1 cellular context compared by ENCODE assay signal in genomic region chr12:52232233-52232915, GRCh38.
TF ChIP-seq lines count a peak whose summit lies in the region.

No MANE protein-coding gene starts in this region.

TF ChIP-seq in HCT116, 20 proteins besides CTCF, POLR2A, EP300 and RAD21:
- TF ChIP-seq EZH2phosphoT487 (IDR thresholded peaks at IDR 0.05; ENCODE audit: borderline replicate concordance) (no peak), POLR2AphosphoS5 (IDR thresholded peaks at IDR 0.05; ENCODE audit: low read depth, low read length) (no peak), ZFX (IDR thresholded peaks at IDR 0.05) (no peak), FOSL1 (IDR thresholded peaks at IDR 0.05; ENCODE audit: low read depth) (no peak), ATF3 (IDR thresholded peaks at IDR 0.05) (no peak), TCF7L2 (IDR thresholded peaks at IDR 0.05; ENCODE audit: borderline replicate concordance, extremely low read depth, insufficient read depth, insufficient read length) (no peak), YY1 (IDR thresholded peaks at IDR 0.05; ENCODE audit: extremely low read depth, insufficient replicate concordance, low read depth, low read length) (no peak), CEBPB (IDR thresholded peaks at IDR 0.05; ENCODE audit: low read depth) (no peak), SIN3A (IDR thresholded peaks at IDR 0.05; ENCODE audit: low read depth) (no peak), ZNF274 (IDR thresholded peaks at IDR 0.05; ENCODE audit: low read depth, low read length) (no peak), EZH2 (IDR thresholded peaks at IDR 0.05) (no peak), REST (IDR thresholded peaks at IDR 0.05; ENCODE audit: low read depth) (no peak)
